8 cellular contexts compared by ENCODE assay signal in genomic region chr2:27370816-27371620, GRCh38. TPM values are rescaled to one million over a fixed set of nuclear protein-coding genes. Genes with fewer than 3 reads are reported as not detected.
DNase-seq lines count a peak whose midpoint lies in the region; ATAC-seq, FAIRE-seq and TF ChIP-seq lines count a peak whose summit lies in the region.

No MANE protein-coding gene starts in this region.

- no peak for TF ChIP-seq POLR2A in spleen (IDR thresholded peaks at IDR 0.05)

- H3K36me3 ChIP-seq in iPS-20b (ENCODE audit: insufficient read depth, low read depth, low read length) (peaks cover 65% of the 10 kb centered on the region), spleen (peaks cover 0 to 72% (median 54%) of the 10 kb centered on the region in 6 donors)

- FAIRE-seq in frontal cortex (lab: Jason Lieb, UNC) = no peak

- H3K27ac ChIP-seq in C4-2B = peak overlapping the region; percentile 95
- H3K27ac ChIP-seq in iPS-20b (ENCODE audit: low read length) = peak overlapping the region; percentile 80
- peak overlapping the region; percentile 93 to 98 (median 96) for H3K27ac ChIP-seq in spleen

- 0 to 1% (median 0%) methylated on average over 29 to 46 of the region's 46 CpGs for WGBS in spleen, 5 donors

- H3K9me3 ChIP-seq in iPS-20b (ENCODE audit: insufficient read depth, low read depth, low read length) (no peaks in the 10 kb centered on the region), spleen (no peaks in the 10 kb centered on the region)

- H3K9ac ChIP-seq in iPS-20b (ENCODE audit: low read depth, low read length) = peak overlapping the region; percentile 93

- intact Hi-C loops in spleen (cut with DNase I; ENCODE audit: low total_unique reads) = no loop called here

- H3K27me3 ChIP-seq in iPS-20b (ENCODE audit: insufficient read depth, low read length) = no peaks in the 10 kb centered on the region
- no peaks in the 10 kb centered on the region for H3K27me3 ChIP-seq in spleen (replicated peaks in 1 of 7)

- H3K4me1 ChIP-seq in iPS-20b (ENCODE audit: insufficient read depth, low read length) (no peaks in the 10 kb centered on the region), spleen (peaks cover 30 to 66% (median 43%) of the 10 kb centered on the region in 6 donors)

- in situ Hi-C loops in astrocyte of the spinal cord (cut with HindIII; ENCODE audit: low sequenced_read_pairs) = no loop called here

- H3K4me3 ChIP-seq in astrocyte of the spinal cord (ENCODE audit: low read depth, low read length) (peak overlapping the region; percentile 73), iPS-20b (ENCODE audit: low read length) (peak overlapping the region; percentile 80), spleen (peak overlapping the region; percentile 99 to 100 (median 100))

- TF ChIP-seq CTCF in C4-2B (conservative IDR thresholded peaks at IDR 0.05) (no peak), astrocyte of the spinal cord (IDR thresholded peaks at IDR 0.05; ENCODE audit: low read depth, low read length) (no peak), spleen (IDR thresholded peaks at IDR 0.05 in 8 of 11, conservative IDR thresholded peaks at IDR 0.05 in 3 of 11) (no peak)

- peak; percentile 65 for DNase-seq in RKO (ENCODE audit: low spot score)
- DNase-seq in astrocyte of the spinal cord (ENCODE audit: low read depth, low spot score) = peak; percentile 34
- DNase-seq in spleen = no peak
- DNase-seq in frontal cortex (ENCODE audit: low spot score in 2 of 2) = no peak

- ATAC-seq in GM19025 (IDR thresholded peaks at IDR 0.05; ENCODE audit: low read depth, unreplicated experiment) = peak; percentile 16
- ATAC-seq in HG03108 (IDR thresholded peaks at IDR 0.05; ENCODE audit: unreplicated experiment) = peak; percentile 23

RNA-seq across cellular contexts. Expression of gene SNX17, which starts 0.6 kb away (rescaled TPM):
- total RNA-seq in spleen (100 to 1,000 TPM; 102 to 140 (median 118) TPM), frontal cortex (47.7 TPM)
- polyA plus RNA-seq in spleen = 100 to 1,000 TPM in 1 of 3 donors, 10 to 100 TPM in 2; 84.9 to 128 (median 86.5) TPM

RNA-seq across cellular contexts. Expression of gene EIF2B4, which starts 0.9 kb away (rescaled TPM):
- 10 to 100 TPM; 26.5 to 33.9 (median 30.3) TPM for total RNA-seq in spleen
- 10 to 100 TPM; 33.4 to 58.1 (median 48.5) TPM for polyA plus RNA-seq in spleen
- total RNA-seq in frontal cortex = 16.7 TPM

RNA-seq across cellular contexts. Expression of gene ZNF513, which starts 9.5 kb away (rescaled TPM):
- total RNA-seq in spleen (10 to 100 TPM; 13.6 to 20.2 (median 17.7) TPM), frontal cortex (12.6 TPM)
- polyA plus RNA-seq in spleen = 10 to 100 TPM; 14.2 to 29.0 (median 26.7) TPM

RNA-seq across cellular contexts. Expression of gene GTF3C2, which starts 14.5 kb away (rescaled TPM):
- 10 to 100 TPM; 56.8 to 73.8 (median 61.9) TPM for total RNA-seq in spleen
- polyA plus RNA-seq in spleen = 10 to 100 TPM; 27.5 to 39.1 (median 37.1) TPM
- total RNA-seq in frontal cortex = 37.5 TPM

RNA-seq across cellular contexts. Expression of gene PPM1G, which starts 38.4 kb away (rescaled TPM):
- total RNA-seq in spleen (10 to 100 TPM; 44.9 to 59.3 (median 49.9) TPM), frontal cortex (72.2 TPM)
- 10 to 100 TPM; 36.0 to 51.2 (median 45.0) TPM for polyA plus RNA-seq in spleen

Comparison
In these comparisons a context has a peak if more than half of its experiments do, and no peak if none do; other contexts are left out.
1. DNase-seq: peak in RKO (single experiment) and astrocyte of the spinal cord (single experiment); none in spleen (single experiment) and frontal cortex (0 of 2).
2. Peak in every context shown above with its lines, with median percentiles within 50 percentile points of each other: H3K27ac ChIP-seq and H3K4me3 ChIP-seq.